In the genomic region with DNA sequence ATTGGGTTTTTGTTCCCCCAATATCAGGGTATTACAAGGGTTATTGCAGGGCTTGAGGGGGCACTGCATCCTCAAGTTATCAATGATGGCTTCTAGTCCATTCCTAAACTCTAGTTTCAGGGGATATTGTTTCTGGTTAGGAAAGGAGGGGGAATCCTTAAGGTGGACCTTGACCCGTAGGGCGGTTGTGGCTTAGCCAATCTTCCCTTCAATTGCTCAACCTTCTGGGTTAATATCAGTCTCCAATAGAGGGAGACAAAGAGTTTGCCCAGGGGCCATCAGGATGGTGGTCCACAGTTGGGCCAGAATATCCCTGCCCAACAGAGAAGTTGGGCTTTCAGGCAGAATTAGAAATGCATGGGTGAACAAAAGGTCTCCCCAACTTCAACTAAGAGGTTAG, we compare ENCODE assay signal across 32 cellular contexts.
"Had no signal": no experiment of that assay in that cellular context is flagged by ENCODE, and none has a peak within 500 bp of the region (broad histone marks: within the 10 kb centered on the region; RNA-seq: fewer than 3 reads in every experiment).

No MANE protein-coding gene starts in this region.

- H3K4me1 Mint-ChIP-seq: activated CD4-positive, alpha-beta memory T cell treated with anti-CD3 and anti-CD28 coated beads, Interleukin-2, amount 10 ng/mL, durations not matched to agents 7 days and 5 days; activated CD4-positive, alpha-beta T cell treated with anti-CD3 and anti-CD28 coated beads, Interleukin-2, amount 10 ng/mL, durations not matched to agents 7 days and 5 days; activated naive CD4-positive, alpha-beta T cell treated with anti-CD3 and anti-CD28 coated beads, Interleukin-2, amount 10 ng/mL, durations not matched to agents 7 days and 5 days; activated naive CD8-positive, alpha-beta T cell treated with anti-CD3 and anti-CD28 coated beads, Interleukin-2, amount 10 ng/mL, durations not matched to agents 7 days and 5 days; brain; memory B cell; naive thymus-derived CD4-positive, alpha-beta T cell; neural progenitor cell had no signal

- H3K27ac Mint-ChIP-seq: activated CD4-positive, alpha-beta memory T cell treated with anti-CD3 and anti-CD28 coated beads, Interleukin-2, amount 10 ng/mL, durations not matched to agents 7 days and 5 days; activated CD4-positive, alpha-beta T cell treated with anti-CD3 and anti-CD28 coated beads, Interleukin-2, amount 10 ng/mL, durations not matched to agents 7 days and 5 days; activated naive CD4-positive, alpha-beta T cell treated with anti-CD3 and anti-CD28 coated beads, Interleukin-2, amount 10 ng/mL, durations not matched to agents 7 days and 5 days; activated naive CD8-positive, alpha-beta T cell treated with anti-CD3 and anti-CD28 coated beads, Interleukin-2, amount 10 ng/mL, durations not matched to agents 7 days and 5 days; activated T-cell treated with anti-CD3 and anti-CD28 coated beads, Interleukin-2, amount 50 U/mL, for 24 hours; brain; memory B cell; naive thymus-derived CD4-positive, alpha-beta T cell; neural progenitor cell had no signal

- H3K36me3 Mint-ChIP-seq: activated naive CD4-positive, alpha-beta T cell treated with anti-CD3 and anti-CD28 coated beads, Interleukin-2, amount 10 ng/mL, durations not matched to agents 7 days and 5 days; activated naive CD8-positive, alpha-beta T cell treated with anti-CD3 and anti-CD28 coated beads, Interleukin-2, amount 10 ng/mL, durations not matched to agents 7 days and 5 days; brain; memory B cell; naive thymus-derived CD4-positive, alpha-beta T cell; neural progenitor cell had no signal

- H3K79me2 ChIP-seq: hepatocyte, parathyroid adenoma had no signal

- H3K27me3 ChIP-seq: ascending aorta, cardiac muscle cell, colonic mucosa, gastrocnemius medialis, hepatocyte, neural progenitor cell, spleen, testis had no signal

- FAIRE-seq: keratinocyte, urothelium cell line had no signal

- H3K36me3 ChIP-seq: ascending aorta, cardiac muscle cell, colonic mucosa, gastrocnemius medialis, neural progenitor cell, spleen had no signal

- H3K27ac ChIP-seq: ascending aorta, cardiac muscle cell, colonic mucosa, gastrocnemius medialis, hepatocyte, neural progenitor cell, parathyroid adenoma, spleen, testis had no signal

- H2AFZ ChIP-seq: hepatocyte, neural progenitor cell, parathyroid adenoma had no signal

- DNase-seq: activated CD4-positive, alpha-beta memory T cell treated with anti-CD3 and anti-CD28 coated beads, Interleukin-2, amount 10 ng/mL, durations not matched to agents 7 days and 5 days; activated CD4-positive, alpha-beta T cell treated with anti-CD3 and anti-CD28 coated beads, Interleukin-2, amount 10 ng/mL, durations not matched to agents 7 days and 5 days; activated CD4-positive, CD25-positive, alpha-beta regulatory T cell treated with anti-CD3 and anti-CD28 coated beads, Interleukin-2, amount 50 U/mL, for 72 hours; activated CD8-positive, alpha-beta memory T cell treated with anti-CD3 and anti-CD28 coated beads, Interleukin-2, amount 50 U/mL, for 48 hours; activated gamma-delta T cell; activated naive CD4-positive, alpha-beta T cell treated with anti-CD3 and anti-CD28 coated beads, Interleukin-2, amount 10 ng/mL, durations not matched to agents 7 days and 5 days; activated naive CD8-positive, alpha-beta T cell treated with anti-CD3 and anti-CD28 coated beads, Interleukin-2, amount 10 ng/mL, durations not matched to agents 7 days and 5 days; activated T-cell treated with anti-CD3 and anti-CD28 coated beads, Interleukin-2, amount 50 U/mL, for 24 hours; cerebellar nuclear complex; colonic mucosa; effector CD8-positive, alpha-beta T cell; erythroblast; gastrocnemius medialis; left cardiac atrium; midbrain; naive thymus-derived CD4-positive, alpha-beta T cell; occipital lobe; right cardiac atrium; spleen; stimulated activated naive CD4-positive, alpha-beta T cell treated with Interleukin-2 at 50 U/mL for 16 hours; T-helper 2 cell; testis; trophoblast cell had no signal

- H3K4me3 ChIP-seq: ascending aorta, cardiac muscle cell, colonic mucosa, gastrocnemius medialis, hepatocyte, neural progenitor cell, spleen, testis had no signal

- H3K4me1 ChIP-seq: ascending aorta, colonic mucosa, gastrocnemius medialis, neural progenitor cell, parathyroid adenoma, spleen, testis had no signal

- H3K9ac ChIP-seq: neural progenitor cell, parathyroid adenoma had no signal

- H3K4me3 Mint-ChIP-seq: activated CD4-positive, alpha-beta memory T cell treated with anti-CD3 and anti-CD28 coated beads, Interleukin-2, amount 10 ng/mL, durations not matched to agents 7 days and 5 days; activated CD4-positive, alpha-beta T cell treated with anti-CD3 and anti-CD28 coated beads, Interleukin-2, amount 10 ng/mL, durations not matched to agents 7 days and 5 days; activated naive CD4-positive, alpha-beta T cell treated with anti-CD3 and anti-CD28 coated beads, Interleukin-2, amount 10 ng/mL, durations not matched to agents 7 days and 5 days; activated naive CD8-positive, alpha-beta T cell treated with anti-CD3 and anti-CD28 coated beads, Interleukin-2, amount 10 ng/mL, durations not matched to agents 7 days and 5 days; activated T-cell treated with anti-CD3 and anti-CD28 coated beads, Interleukin-2, amount 50 U/mL, for 24 hours; brain; memory B cell; naive thymus-derived CD4-positive, alpha-beta T cell; neural progenitor cell had no signal

- H3K9me3 ChIP-seq: colonic mucosa, gastrocnemius medialis, testis had no signal

- ATAC-seq: gastrocnemius medialis; left cardiac atrium; naive thymus-derived CD4-positive, alpha-beta T cell; right cardiac atrium had no signal

- H3K27me3 Mint-ChIP-seq: activated CD4-positive, alpha-beta memory T cell treated with anti-CD3 and anti-CD28 coated beads, Interleukin-2, amount 10 ng/mL, durations not matched to agents 7 days and 5 days; activated CD4-positive, alpha-beta T cell treated with anti-CD3 and anti-CD28 coated beads, Interleukin-2, amount 10 ng/mL, durations not matched to agents 7 days and 5 days; activated naive CD4-positive, alpha-beta T cell treated with anti-CD3 and anti-CD28 coated beads, Interleukin-2, amount 10 ng/mL, durations not matched to agents 7 days and 5 days; activated naive CD8-positive, alpha-beta T cell treated with anti-CD3 and anti-CD28 coated beads, Interleukin-2, amount 10 ng/mL, durations not matched to agents 7 days and 5 days; activated T-cell treated with anti-CD3 and anti-CD28 coated beads, Interleukin-2, amount 50 U/mL, for 24 hours; brain; memory B cell; naive thymus-derived CD4-positive, alpha-beta T cell had no signal

- H3K4me2 ChIP-seq: hepatocyte, neural progenitor cell had no signal
